27 cellular contexts compared by ENCODE assay signal in genomic region chr10:64007157-64007556, GRCh38.
"Had no signal": no experiment of that assay in that cellular context is flagged by ENCODE, and none has a peak within 500 bp of the region (broad histone marks: within the 10 kb centered on the region; RNA-seq: fewer than 3 reads in every experiment).

No MANE protein-coding gene starts in this region.

- H3K27me3 ChIP-seq: ascending aorta, breast epithelium, cardiac muscle cell, colonic mucosa, esophagus muscularis mucosa, foreskin keratinocyte, gastrocnemius medialis, heart left ventricle had no signal

- H3K4me1 ChIP-seq: ascending aorta, breast epithelium, colonic mucosa, esophagus muscularis mucosa, gastrocnemius medialis had no signal

- H3K9me3 ChIP-seq: colonic mucosa, gastrocnemius medialis had no signal

- H3K4me3 ChIP-seq: ascending aorta, breast epithelium, cardiac muscle cell, colonic mucosa, esophagus muscularis mucosa, gastrocnemius medialis, heart left ventricle had no signal

- H3K36me3 ChIP-seq: ascending aorta, breast epithelium, cardiac muscle cell, colonic mucosa, esophagus muscularis mucosa, gastrocnemius medialis, heart left ventricle had no signal

- DNase-seq: activated CD4-positive, alpha-beta memory T cell treated with anti-CD3 and anti-CD28 coated beads, Interleukin-2, amount 10 ng/mL, durations not matched to agents 7 days and 5 days; activated CD4-positive, alpha-beta T cell treated with anti-CD3 and anti-CD28 coated beads for 1 hour; activated CD4-positive, alpha-beta T cell treated with anti-CD3 and anti-CD28 coated beads for 4 hours; activated CD4-positive, alpha-beta T cell treated with anti-CD3 and anti-CD28 coated beads, Interleukin-2, amount 10 ng/mL, durations not matched to agents 7 days and 5 days; activated CD4-positive, alpha-beta T cell treated with anti-CD3 and anti-CD28 coated beads, Interleukin-2, amount 50 U/mL, for 4 hours; activated CD8-positive, alpha-beta memory T cell treated with anti-CD3 and anti-CD28 coated beads, Interleukin-2, amount 50 U/mL, for 48 hours; activated gamma-delta T cell; activated naive CD4-positive, alpha-beta T cell; activated naive CD4-positive, alpha-beta T cell treated with anti-CD3 and anti-CD28 coated beads, Interleukin-2, amount 10 ng/mL, durations not matched to agents 7 days and 5 days; activated naive CD8-positive, alpha-beta T cell treated with anti-CD3 and anti-CD28 coated beads, Interleukin-2, amount 10 ng/mL, durations not matched to agents 7 days and 5 days; activated T-cell treated with anti-CD3 and anti-CD28 coated beads for 4 hours; activated T-cell treated with anti-CD3 and anti-CD28 coated beads, Interleukin-2, amount 50 U/mL, for 24 hours; activated T-cell treated with anti-CD3 and anti-CD28 coated beads, Interleukin-2, amount 50 U/mL, for 72 hours; central memory CD4-positive, alpha-beta T cell; cerebellar nuclear complex; colonic mucosa; effector memory CD4-positive, alpha-beta T cell; erythroblast; foreskin keratinocyte; gastrocnemius medialis; glutamatergic neuron; heart left ventricle; T-helper 2 cell had no signal

- H3K27ac ChIP-seq: ascending aorta, breast epithelium, cardiac muscle cell, colonic mucosa, esophagus muscularis mucosa, foreskin keratinocyte, gastrocnemius medialis, heart left ventricle had no signal
